8 cellular contexts compared by ENCODE assay signal in genomic region chr11:43360361-43361032, GRCh38. TPM values are rescaled to one million over a fixed set of nuclear protein-coding genes. Genes with fewer than 3 reads are reported as not detected.
DNase-seq lines count a peak whose midpoint lies in the region; ATAC-seq and TF ChIP-seq lines count a peak whose summit lies in the region.

No MANE protein-coding gene starts in this region.

- no peak for ATAC-seq in activated CD8-positive, alpha-beta T cell treated with anti-CD3 and anti-CD28 coated beads, Interleukin-2, amount 10 ng/mL, durations not matched to agents 7 days and 5 days
- ATAC-seq in lower lobe of right lung (no peak), GM19328 (IDR thresholded peaks at IDR 0.05; ENCODE audit: unreplicated experiment) (no peak)

- H3K4me3 Mint-ChIP-seq in IgD-negative memory B cell = peak overlapping the region; percentile 97 to 100 (median 100)
- H3K4me3 Mint-ChIP-seq in activated CD8-positive, alpha-beta T cell treated with anti-CD3 and anti-CD28 coated beads, Interleukin-2, amount 10 ng/mL, durations not matched to agents 7 days and 5 days = peak overlapping the region; percentile 84

- H3K9me3 Mint-ChIP-seq in IgD-negative memory B cell = no peaks in the 10 kb centered on the region
- H3K9me3 Mint-ChIP-seq in activated CD8-positive, alpha-beta T cell treated with anti-CD3 and anti-CD28 coated beads, Interleukin-2, amount 10 ng/mL, durations not matched to agents 7 days and 5 days (ENCODE audit: insufficient read depth) = no peaks in the 10 kb centered on the region

- peaks cover 26 to 42% (median 31%) of the 10 kb centered on the region in 11 experiments for H3K36me3 ChIP-seq in BLaER1 treated with 17β-estradiol and CSF1 and Interleukin-3, amounts not matched to agents 10 nM and 100 nM
- H3K36me3 ChIP-seq in lower lobe of right lung = peaks cover 7% of the 10 kb centered on the region

- H3K4me1 ChIP-seq in BLaER1 treated with 17β-estradiol and CSF1 and Interleukin-3, amounts not matched to agents 10 nM and 100 nM = peaks cover 22 to 36% (median 26%) of the 10 kb centered on the region in 10 experiments
- peaks cover 23% of the 10 kb centered on the region for H3K4me1 ChIP-seq in lower lobe of right lung

- no peak for TF ChIP-seq CTCF in lower lobe of right lung (IDR thresholded peaks at IDR 0.05)

- H3K4me2 ChIP-seq in BLaER1 treated with 17β-estradiol and CSF1 and Interleukin-3, amounts not matched to agents 10 nM and 100 nM = peak overlapping the region; percentile 78 to 95 (median 89)

- peak overlapping the region in 2 of 3 donors; percentile 53 to 98 for H3K27ac Mint-ChIP-seq in IgD-negative memory B cell
- peak overlapping the region; percentile 98 for H3K27ac Mint-ChIP-seq in activated CD8-positive, alpha-beta T cell treated with anti-CD3 and anti-CD28 coated beads, Interleukin-2, amount 10 ng/mL, durations not matched to agents 7 days and 5 days

- H3K27me3 Mint-ChIP-seq in IgD-negative memory B cell = no peaks in the 10 kb centered on the region
- H3K27me3 Mint-ChIP-seq in activated CD8-positive, alpha-beta T cell treated with anti-CD3 and anti-CD28 coated beads, Interleukin-2, amount 10 ng/mL, durations not matched to agents 7 days and 5 days (ENCODE audit: low read depth) = no peaks in the 10 kb centered on the region

- peak overlapping the region; percentile 76 to 97 (median 88) for H3K4me3 ChIP-seq in BLaER1 treated with 17β-estradiol and CSF1 and Interleukin-3, amounts not matched to agents 10 nM and 100 nM
- peak overlapping the region; percentile 82 for H3K4me3 ChIP-seq in lower lobe of right lung

- intact Hi-C loops in lower lobe of right lung (cut with DNase I) = no loop called here

- H3K36me3 Mint-ChIP-seq in IgD-negative memory B cell = peaks cover 1% of the 10 kb centered on the region
- H3K36me3 Mint-ChIP-seq in activated CD8-positive, alpha-beta T cell treated with anti-CD3 and anti-CD28 coated beads, Interleukin-2, amount 10 ng/mL, durations not matched to agents 7 days and 5 days (ENCODE audit: low read depth) = peaks cover 31% of the 10 kb centered on the region

- peaks cover 27 to 37% (median 36%) of the 10 kb centered on the region in 3 donors for H3K4me1 Mint-ChIP-seq in IgD-negative memory B cell
- peaks cover 43% of the 10 kb centered on the region for H3K4me1 Mint-ChIP-seq in activated CD8-positive, alpha-beta T cell treated with anti-CD3 and anti-CD28 coated beads, Interleukin-2, amount 10 ng/mL, durations not matched to agents 7 days and 5 days (ENCODE audit: low read depth)

- CTCF ChIA-PET in activated CD8-positive, alpha-beta T cell treated with anti-CD3 and anti-CD28 coated beads, Interleukin-2, amount 10 ng/mL, durations not matched to agents 7 days and 5 days (lab: Charles Lee) = interaction anchor here (1.0 to 2.2 kb wide), 3 partner anchors 18 to 59 kb away, joined by 4 to 10 read pairs (median 6); partner anchors contain the start of gene API5

- peak overlapping the region in 10 of 11 experiments; percentile 94 to 99 (median 96); a peak in 19 of 22 replicates for H3K9ac ChIP-seq in BLaER1 treated with 17β-estradiol and CSF1 and Interleukin-3, amounts not matched to agents 10 nM and 100 nM

- H4K20me1 ChIP-seq in BLaER1 treated with 17β-estradiol and CSF1 and Interleukin-3, amounts not matched to agents 10 nM and 100 nM = peaks cover 37 to 62% (median 58%) of the 10 kb centered on the region in 11 experiments

- DNase-seq in activated CD8-positive, alpha-beta T cell treated with anti-CD3 and anti-CD28 coated beads, Interleukin-2, amount 10 ng/mL, durations not matched to agents 7 days and 5 days = no peak
- DNase-seq in lower lobe of right lung (no peak), caudate nucleus (lab: John Stamatoyannopoulos, UW) (no peak), NCI-H226 (no peak), cortex of kidney (lab: John Stamatoyannopoulos, UW) (no peak)

- POLR2A ChIA-PET in activated CD8-positive, alpha-beta T cell treated with anti-CD3 and anti-CD28 coated beads, Interleukin-2, amount 10 ng/mL, durations not matched to agents 7 days and 5 days (lab: Charles Lee) = interaction anchor here (0.6 kb wide), 2 partner anchors 37 to 76 kb away, joined by 3 read pairs; no protein-coding TSS in a partner anchor

- H3K27me3 ChIP-seq in BLaER1 treated with 17β-estradiol and CSF1 and Interleukin-3, amounts not matched to agents 10 nM and 100 nM = no peaks in the 10 kb centered on the region
- H3K27me3 ChIP-seq in lower lobe of right lung (ENCODE audit: low read depth) = no peaks in the 10 kb centered on the region

- no peaks in the 10 kb centered on the region for H3K9me3 ChIP-seq in BLaER1 treated with 17β-estradiol and CSF1 and Interleukin-3, amounts not matched to agents 10 nM and 100 nM (replicated peaks in 1 of 11)
- H3K9me3 ChIP-seq in lower lobe of right lung = no peaks in the 10 kb centered on the region

- H3K27ac ChIP-seq in BLaER1 treated with 17β-estradiol and CSF1 and Interleukin-3, amounts not matched to agents 10 nM and 100 nM = peak overlapping the region in 10 of 11 experiments; percentile 95 to 99 (median 96); a peak in 17 of 22 replicates
- no peak overlapping the region for H3K27ac ChIP-seq in lower lobe of right lung
- no peak overlapping the region for H3K27ac ChIP-seq in caudate nucleus (ENCODE audit: low read depth, low read length)

RNA-seq across cellular contexts. Expression of gene TTC17, which starts 1.8 kb away (rescaled TPM):
- 56.0 TPM for polyA plus RNA-seq in IgD-negative memory B cell
- total RNA-seq in activated CD8-positive, alpha-beta T cell treated with anti-CD3 and anti-CD28 coated beads, Interleukin-2, amount 10 ng/mL, durations not matched to agents 7 days and 5 days = 10 to 100 TPM; 56.9 to 60.5 TPM
- total RNA-seq in lower lobe of right lung = 105 TPM

RNA-seq across cellular contexts. Expression of gene API5, which starts 48.7 kb away (rescaled TPM):
- polyA plus RNA-seq in IgD-negative memory B cell = 95.1 TPM
- total RNA-seq in activated CD8-positive, alpha-beta T cell treated with anti-CD3 and anti-CD28 coated beads, Interleukin-2, amount 10 ng/mL, durations not matched to agents 7 days and 5 days = 100 to 1,000 TPM; 108 to 115 TPM
- 81.9 TPM for total RNA-seq in lower lobe of right lung

Comparison
In these comparisons a context has a peak if more than half of its experiments do, and no peak if none do; other contexts are left out.
1. H3K27ac ChIP-seq: peak in BLaER1 treated with 17β-estradiol and CSF1 and Interleukin-3, amounts not matched to agents 10 nM and 100 nM (10 of 11); none in lower lobe of right lung (single experiment) and caudate nucleus (single experiment).